ENCODE assay signal across 8 cellular contexts in the genomic region with DNA sequence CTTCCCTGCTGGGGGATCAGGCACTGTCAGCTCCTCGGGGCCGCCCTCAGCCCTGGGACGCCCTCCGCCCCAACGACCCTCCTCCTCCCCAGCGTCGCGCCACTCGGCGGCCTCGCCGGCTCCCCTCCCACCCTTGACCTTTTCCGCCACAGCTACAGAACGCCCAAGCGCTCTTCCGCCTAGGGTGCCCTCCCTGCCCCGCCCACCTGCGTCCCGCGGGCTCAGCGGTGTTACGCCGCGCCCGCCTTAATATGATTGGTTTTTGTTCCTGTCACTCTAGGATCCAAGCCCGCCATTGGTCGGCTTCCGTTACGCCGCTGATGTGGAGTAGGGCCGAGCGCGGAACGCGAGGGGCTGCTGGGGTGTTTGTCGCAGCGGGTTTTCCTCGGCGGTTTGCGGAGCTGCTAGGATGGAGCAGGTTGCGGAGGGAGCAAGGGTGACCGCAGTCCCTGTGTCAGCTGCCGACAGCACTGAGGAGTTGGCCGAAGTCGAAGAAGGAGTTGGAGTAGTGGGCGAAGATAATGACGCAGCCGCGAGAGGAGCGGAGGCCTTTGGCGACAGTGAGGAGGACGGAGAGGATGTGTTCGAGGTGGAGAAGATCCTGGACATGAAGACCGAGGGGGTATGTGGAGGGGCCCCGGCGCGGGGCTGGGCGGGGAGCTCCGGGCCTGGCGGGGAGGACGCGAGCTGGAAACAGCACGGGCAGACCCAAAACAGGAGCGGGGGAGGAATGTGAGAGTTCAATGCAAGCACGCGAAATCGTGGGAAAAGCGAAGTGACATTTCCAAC. TPM values are rescaled to one million over a fixed set of nuclear protein-coding genes. Genes with fewer than 3 reads are reported as not detected.
DNase-seq lines count a peak whose midpoint lies in the region; ATAC-seq and TF ChIP-seq lines count a peak whose summit lies in the region.

Gene MPHOSPH8, plus strand, starts transcription at position 320 of the 789 bp plus-strand sequence. Its CDS starts 90 bp downstream, at position 410.

- H2AFZ ChIP-seq in PC-9: peak within 1 kb of the TSS; percentile 91

- peaks cover 7% of the 10 kb centered on the region; the same call in 1 of the 2 replicates for H4K20me1 ChIP-seq in PC-9 (ENCODE audit: insufficient read depth)

- H3K27me3 Mint-ChIP-seq in activated T-cell treated with anti-CD3 and anti-CD28 coated beads, Interleukin-2, amount 50 U/mL, for 24 hours: no peaks in the 10 kb centered on the region

- peak; percentile 97 for ATAC-seq in GM21619 (IDR thresholded peaks at IDR 0.05; ENCODE audit: unreplicated experiment)

- intact Hi-C loops in PC-9 (cut with micrococcal nuclease; ENCODE audit: unreplicated experiment): no loop called here

- peak within 1 kb of the TSS; percentile 99 for H3K27ac Mint-ChIP-seq in activated T-cell treated with anti-CD3 and anti-CD28 coated beads, Interleukin-2, amount 50 U/mL, for 24 hours

- H3K4me3 Mint-ChIP-seq in activated T-cell treated with anti-CD3 and anti-CD28 coated beads, Interleukin-2, amount 50 U/mL, for 24 hours: peak within 1 kb of the TSS; percentile 100

- POLR2A ChIA-PET in PC-9 (lab: Charles Lee; ENCODE audit: unreplicated experiment): interaction anchor here (0.7 to 0.9 kb wide), 2 partner anchors 230 to 327 kb away, joined by 6 read pairs; partner anchors contain the start of gene ZMYM5

- peaks cover 45% of the 10 kb centered on the region for H3K36me3 Mint-ChIP-seq in activated T-cell treated with anti-CD3 and anti-CD28 coated beads, Interleukin-2, amount 50 U/mL, for 24 hours (ENCODE audit: low read depth)

- H3F3A ChIP-seq in PC-9 (ENCODE audit: insufficient read depth, low read depth): peaks cover 13% of the 10 kb centered on the region

- H3K9me2 ChIP-seq in PC-9 (ENCODE audit: insufficient read depth): no peaks in the 10 kb centered on the region

- DNase-seq in DMS153 (lab: John Stamatoyannopoulos, UW): peak; percentile 93
- DNase-seq in Jurkat, Clone E6-1 (ENCODE audit: low read depth, low spot score): peak; percentile 96
- peak; percentile 85 to 86 for DNase-seq in PC-9
- peak; percentile 95 for DNase-seq in activated T-cell treated with anti-CD3 and anti-CD28 coated beads, Interleukin-2, amount 50 U/mL, for 24 hours
- peak; percentile 82 for DNase-seq in stimulated activated CD8-positive, alpha-beta memory T cell treated with anti-CD3 and anti-CD28 coated beads, Interleukin-7, amount 100 ng/mL, for 24 hours (ENCODE audit: low read depth)

- no peaks in the 10 kb centered on the region for H3K27me3 ChIP-seq in PC-9 (ENCODE audit: insufficient read depth, low read depth)
- H3K27me3 ChIP-seq in esophagus (ENCODE audit: control insufficient read depth in 1 of 2, insufficient read depth in 2 of 2, low read length in 2 of 2): no peaks in the 10 kb centered on the region
- no peaks in the 10 kb centered on the region for H3K27me3 ChIP-seq in muscle layer of colon (ENCODE audit: control insufficient read depth in 1 of 2, insufficient read depth in 2 of 2, low read length in 2 of 2)

- CTCF ChIA-PET in PC-9 (lab: Charles Lee): interaction anchor here (0.5 kb wide), 1 partner anchor 254 kb away, joined by 4 read pairs; no protein-coding TSS in a partner anchor

- no TSS peak for BruUV-seq in PC-9 (replicated peaks; lab: Mats Ljungman, UMichigan)

- peaks cover 21% of the 10 kb centered on the region for H3K4me1 ChIP-seq in PC-9 (replicated peaks; ENCODE audit: insufficient read depth)
- no peaks in the 10 kb centered on the region for H3K4me1 ChIP-seq in esophagus (ENCODE audit: control insufficient read depth in 2 of 2, insufficient read depth in 2 of 2, low read length in 1 of 2)
- H3K4me1 ChIP-seq in muscle layer of colon (ENCODE audit: insufficient read depth, low read length): peaks cover 19% of the 10 kb centered on the region

- peak within 1 kb of the TSS; percentile 89 for H3K4me2 ChIP-seq in PC-9

- H3K79me2 ChIP-seq in PC-9 (ENCODE audit: low read depth): peaks cover 50% of the 10 kb centered on the region

- no peak for TF ChIP-seq CTCF in PC-9 (conservative IDR thresholded peaks at IDR 0.05)

- H3K27ac ChIP-seq in PC-9 (peak within 1 kb of the TSS; percentile 35), esophagus (ENCODE audit: low read depth in 2 of 2, low read length in 1 of 2) (peak within 1 kb of the TSS; percentile 95 to 96), muscle layer of colon (ENCODE audit: low read depth, low read length) (peak within 1 kb of the TSS; percentile 89)

- peaks cover 30% of the 10 kb centered on the region for H3K4me1 Mint-ChIP-seq in activated T-cell treated with anti-CD3 and anti-CD28 coated beads, Interleukin-2, amount 50 U/mL, for 24 hours (ENCODE audit: low read depth)

- 0% methylated on average over 68 of the region's 68 CpGs for WGBS in esophagus, 2 donors

- no peaks in the 10 kb centered on the region for H3K36me3 ChIP-seq in PC-9 (ENCODE audit: low read depth)
- H3K36me3 ChIP-seq in esophagus (ENCODE audit: control insufficient read depth in 2 of 2, insufficient read depth in 2 of 2, low read length in 1 of 2): no peaks in the 10 kb centered on the region
- no peaks in the 10 kb centered on the region for H3K36me3 ChIP-seq in muscle layer of colon (ENCODE audit: insufficient read depth, low read length)

- peak within 1 kb of the TSS; percentile 77 for H3K4me3 ChIP-seq in Jurkat, Clone E6-1 (ENCODE audit: low read length)
- H3K4me3 ChIP-seq in PC-9 (peak within 1 kb of the TSS; percentile 86), esophagus (ENCODE audit: low read depth in 1 of 2, low read length in 2 of 2) (peak within 1 kb of the TSS; percentile 81 to 98), muscle layer of colon (ENCODE audit: low read depth in 1 of 2, low read length in 2 of 2) (peak within 1 kb of the TSS; percentile 81 to 93)

- H3K9me3 Mint-ChIP-seq in activated T-cell treated with anti-CD3 and anti-CD28 coated beads, Interleukin-2, amount 50 U/mL, for 24 hours: no peaks in the 10 kb centered on the region

- H3K9ac ChIP-seq in muscle layer of colon (ENCODE audit: low read length): peak within 1 kb of the TSS; percentile 57

- H3K9me3 ChIP-seq in PC-9 (ENCODE audit: insufficient read depth, low read depth) (no peaks in the 10 kb centered on the region), esophagus (ENCODE audit: control insufficient read depth in 2 of 2, insufficient read depth in 1 of 2, low read depth in 1 of 2, low read length in 1 of 2) (no peaks in the 10 kb centered on the region), muscle layer of colon (ENCODE audit: low read length) (no peaks in the 10 kb centered on the region)

RNA-seq across cellular contexts. Expression of gene MPHOSPH8, which starts in this region (rescaled TPM):
- polyA plus RNA-seq in Jurkat, Clone E6-1 (2012; ENCODE audit: insufficient read depth, insufficient read length): 37.3 TPM
- total RNA-seq in PC-9 (2021): 17.0 and 18.2 TPM in 2 replicates
- polyA plus RNA-seq in esophagus: 10 to 100 TPM; 13.1 to 21.1 TPM

Comparison
In these comparisons a context has a peak if more than half of its experiments do, and no peak if none do; other contexts are left out.
1. Peak in every context shown above with its lines: DNase-seq, ATAC-seq, H3K4me3 ChIP-seq and H3K27ac ChIP-seq.
2. H3K27ac ChIP-seq: peak in every context shown above with its lines; median percentile 96 in esophagus; 89 in muscle layer of colon; 35 in PC-9.